Comparison of ENCODE assay signal across 10 cellular contexts in the genomic region with DNA sequence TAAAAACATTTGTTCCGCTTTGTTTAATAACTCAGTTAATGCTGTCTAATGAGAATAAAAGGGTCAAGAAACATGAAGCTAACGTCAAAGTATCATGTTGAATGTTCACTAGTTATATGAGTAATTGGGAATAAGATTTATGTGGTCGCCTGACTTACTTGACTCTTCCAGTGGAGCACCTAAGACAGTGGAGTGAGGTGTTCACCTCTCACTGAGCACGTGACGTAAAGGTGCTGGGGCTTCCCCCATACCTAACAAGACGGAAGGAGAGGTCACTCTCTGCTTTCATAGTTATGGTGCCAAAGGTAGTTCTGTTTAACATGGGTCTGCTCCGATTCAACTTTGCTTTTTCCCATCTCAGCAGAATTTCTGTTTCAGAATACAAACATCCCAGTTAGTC. TPM values are rescaled to one million over a fixed set of nuclear protein-coding genes. Genes with fewer than 3 reads are reported as not detected.
DNase-seq lines count a peak whose midpoint lies in the region; ATAC-seq and TF ChIP-seq lines count a peak whose summit lies in the region.
"Had no signal": no experiment of that assay in that cellular context is flagged by ENCODE, and none has a peak within 500 bp of the region (broad histone marks: within the 10 kb centered on the region; RNA-seq: fewer than 3 reads in every experiment).

No MANE protein-coding gene starts in this region.

- no peak for TF ChIP-seq POLR2A in adrenal gland (IDR thresholded peaks at IDR 0.05)

- peaks cover 13% of the 10 kb centered on the region for H3K4me1 ChIP-seq in foreskin keratinocyte
- peaks cover 0 to 4% of the 10 kb centered on the region in 2 donors for H3K4me1 ChIP-seq in adrenal gland (replicated peaks in 1 of 2)

- H3K9me3 Mint-ChIP-seq in activated naive CD4-positive, alpha-beta T cell treated with anti-CD3 and anti-CD28 coated beads, Interleukin-2, amount 10 ng/mL, durations not matched to agents 7 days and 5 days: no peaks in the 10 kb centered on the region

- WGBS in adrenal gland, 4 donors: 71 to 81% (median 78%) methylated on average over 7 of the region's 7 CpGs

- no peaks in the 10 kb centered on the region for H3K36me3 ChIP-seq in adrenal gland (replicated peaks in 1 of 2)

- CTCF ChIA-PET in activated naive CD4-positive, alpha-beta T cell treated with anti-CD3 and anti-CD28 coated beads, Interleukin-2, amount 10 ng/mL, durations not matched to agents 7 days and 5 days (lab: Charles Lee): interaction anchor here (0.8 to 1.2 kb wide), 6 partner anchors 20 to 466 kb away, joined by 3 to 5 read pairs (median 4); a partner anchor contains a TSS

- H3K4me3 Mint-ChIP-seq in activated naive CD4-positive, alpha-beta T cell treated with anti-CD3 and anti-CD28 coated beads, Interleukin-2, amount 10 ng/mL, durations not matched to agents 7 days and 5 days: no peak overlapping the region

- no peak for TF ChIP-seq CTCF in GM10266 (IDR thresholded peaks at IDR 0.05; ENCODE audit: control insufficient read depth, insufficient read depth, low read depth, missing control alignments)
- no peak for TF ChIP-seq CTCF in foreskin keratinocyte (conservative IDR thresholded peaks at IDR 0.05)
- no peak for TF ChIP-seq CTCF in adrenal gland (IDR thresholded peaks at IDR 0.05)

- intact Hi-C loops in adrenal gland (cut with DNase I): loop anchor here (10.0 kb wide), 2 partner anchors 92 to 302 kb away; no protein-coding TSS in a partner anchor

- H3K27me3 ChIP-seq in foreskin keratinocyte: no peaks in the 10 kb centered on the region
- H3K27me3 ChIP-seq in adrenal gland: no peaks in the 10 kb centered on the region

- peak overlapping the region in 1 of 4 donors; percentile 55 for H3K4me3 ChIP-seq in adrenal gland

- DNase-seq in GM10266 (ENCODE audit: extremely low spot score) (peak; percentile 14), foreskin keratinocyte (no peak), adrenal gland (no peak), NCI-H446 (lab: John Stamatoyannopoulos, UW) (no peak), caudate nucleus (lab: John Stamatoyannopoulos, UW) (no peak)
- DNase-seq in activated naive CD4-positive, alpha-beta T cell treated with anti-CD3 and anti-CD28 coated beads, Interleukin-2, amount 10 ng/mL, durations not matched to agents 7 days and 5 days: no peak
- DNase-seq: NCI-H2029, occipital lobe had no signal

- H3K4me1 Mint-ChIP-seq in activated naive CD4-positive, alpha-beta T cell treated with anti-CD3 and anti-CD28 coated beads, Interleukin-2, amount 10 ng/mL, durations not matched to agents 7 days and 5 days: peaks cover 12% of the 10 kb centered on the region

- no peak overlapping the region for H3K27ac ChIP-seq in foreskin keratinocyte
- H3K27ac ChIP-seq in adrenal gland: peak overlapping the region in 2 of 5 donors; percentile 35 to 51
- H3K27ac ChIP-seq in caudate nucleus (ENCODE audit: low read depth, low read length): no peak overlapping the region

- peak; percentile 54 for ATAC-seq in GM19452 (IDR thresholded peaks at IDR 0.05; ENCODE audit: unreplicated experiment)
- ATAC-seq in HG03108 (IDR thresholded peaks at IDR 0.05; ENCODE audit: unreplicated experiment): peak; percentile 53
- peak; percentile 35 for ATAC-seq in foreskin keratinocyte

- no peaks in the 10 kb centered on the region for H3K9me3 ChIP-seq in adrenal gland (replicated peaks in 1 of 3)

- no peak overlapping the region for H3K27ac Mint-ChIP-seq in activated naive CD4-positive, alpha-beta T cell treated with anti-CD3 and anti-CD28 coated beads, Interleukin-2, amount 10 ng/mL, durations not matched to agents 7 days and 5 days

- peaks cover 10% of the 10 kb centered on the region for H3K27me3 Mint-ChIP-seq in activated naive CD4-positive, alpha-beta T cell treated with anti-CD3 and anti-CD28 coated beads, Interleukin-2, amount 10 ng/mL, durations not matched to agents 7 days and 5 days

- no peaks in the 10 kb centered on the region for H3K36me3 Mint-ChIP-seq in activated naive CD4-positive, alpha-beta T cell treated with anti-CD3 and anti-CD28 coated beads, Interleukin-2, amount 10 ng/mL, durations not matched to agents 7 days and 5 days

RNA-seq across cellular contexts. Expression of a gene that starts 0.7 kb away (rescaled TPM):
- 0.07 and 0.27 TPM in 2 replicates for total RNA-seq in foreskin keratinocyte
- 0.09 and 0.26 TPM in 2 replicates for polyA plus RNA-seq in foreskin keratinocyte
- total RNA-seq in adrenal gland: 1 to 10 TPM in 6 of 8 donors, under 1 TPM in 2; 0.41 to 3.6 (median 1.8) TPM
- 1 to 10 TPM in 2 of 3 donors, under 1 TPM in 1; 0.47 to 2.1 (median 1.6) TPM for polyA plus RNA-seq in adrenal gland

RNA-seq across cellular contexts. Expression of a gene that starts 13.3 kb away (rescaled TPM):
- total RNA-seq in foreskin keratinocyte (126 and 141 TPM in 2 replicates), adrenal gland (100 to 1,000 TPM in 3 of 8 donors, 10 to 100 TPM in 5; 72.9 to 123 (median 97.6) TPM)
- polyA plus RNA-seq in foreskin keratinocyte (95.9 and 117 TPM in 2 replicates), adrenal gland (100 to 1,000 TPM in 1 of 3 donors, 10 to 100 TPM in 2; 42.5 to 152 (median 96.9) TPM)
